In genomic region chrX:119871599-119872395, GRCh38 we compare ENCODE assay signal across 1 cellular context.
A peak's percentile ranks its signal among the peaks of the same experiment; 100 is the strongest.
TF ChIP-seq lines count a peak whose summit lies in the region.

Gene NDUFA1, plus strand, starts transcription at chrX:119871832. Its CDS starts 80 bp downstream, at chrX:119871912.
Gene RNF113A, minus strand, starts transcription at chrX:119871733. Its CDS starts 120 bp downstream, at chrX:119871613.

TF ChIP-seq in HepG2, 621 proteins besides CTCF, POLR2A, EP300 and RAD21 (continued from another document and continues in another):
- TF ChIP-seq HMGXB3 (CRISPR knock-in tag; IDR thresholded peaks at IDR 0.05; ENCODE audit: borderline replicate concordance) (peak; percentile 27; the same call in 1 of the 2 replicates), E2F1 (CRISPR knock-in tag; IDR thresholded peaks at IDR 0.05) (peak; percentile 68; the same call in 1 of the 2 replicates), THAP11 (CRISPR knock-in tag; IDR thresholded peaks at IDR 0.05) (peak; percentile 89), ZNF619 (CRISPR knock-in tag; IDR thresholded peaks at IDR 0.05) (no peak), SMAD3 (CRISPR knock-in tag; IDR thresholded peaks at IDR 0.05) (no peak), ELK4 (CRISPR knock-in tag; IDR thresholded peaks at IDR 0.05; ENCODE audit: borderline replicate concordance) (no peak), PCBP2 (optimal IDR thresholded peaks at IDR 0.05; ENCODE audit: low read depth, low read length, poor library complexity, severe bottlenecking) (no peak), CEBPZ (IDR thresholded peaks at IDR 0.05; ENCODE audit: low read length) (no peak), ZSCAN31 (CRISPR knock-in tag; IDR thresholded peaks at IDR 0.05; ENCODE audit: low read depth) (peak; percentile 57; the same call in 1 of the 2 replicates), HNRNPL (IDR thresholded peaks at IDR 0.05; ENCODE audit: low read depth, low read length) (0 out of 2 replicates have a peak, but pooled peaks have one; percentile 30), THRA (CRISPR knock-in tag; IDR thresholded peaks at IDR 0.05; ENCODE audit: borderline replicate concordance) (peak; percentile 46; the same call in 1 of the 2 replicates), XBP1 (CRISPR knock-in tag; IDR thresholded peaks at IDR 0.05) (peak; percentile 88), ZNF350 (CRISPR knock-in tag; IDR thresholded peaks at IDR 0.05; ENCODE audit: borderline replicate concordance, low read depth) (peak; percentile 66), MXD4 (CRISPR knock-in tag; IDR thresholded peaks at IDR 0.05) (peak; percentile 28; the same call in 1 of the 2 replicates), AKAP8 (CRISPR knock-in tag; IDR thresholded peaks at IDR 0.05) (0 out of 2 replicates have a peak, but pooled peaks have one; percentile 26), ZNF33A (CRISPR knock-in tag; IDR thresholded peaks at IDR 0.05; ENCODE audit: borderline replicate concordance) (no peak), ATAD3A (CRISPR knock-in tag; IDR thresholded peaks at IDR 0.05) (no peak), NFYC (CRISPR knock-in tag; IDR thresholded peaks at IDR 0.05) (peak; percentile 27; the same call in 1 of the 2 replicates), ZNF160 (CRISPR knock-in tag; IDR thresholded peaks at IDR 0.05) (no peak; the same call in 1 of the 2 replicates), ZMYM3 (CRISPR knock-in tag; IDR thresholded peaks at IDR 0.05) (no peak), ZNF34 (CRISPR knock-in tag; IDR thresholded peaks at IDR 0.05; ENCODE audit: borderline replicate concordance) (no peak), TARDBP (CRISPR knock-in tag; IDR thresholded peaks at IDR 0.05) (no peak), ZNF496 (CRISPR knock-in tag; IDR thresholded peaks at IDR 0.05; ENCODE audit: insufficient replicate concordance) (no peak), ERF (CRISPR knock-in tag; IDR thresholded peaks at IDR 0.05) (peak; percentile 48; the same call in 1 of the 2 replicates), KAT8 (CRISPR knock-in tag; IDR thresholded peaks at IDR 0.05) (peak; percentile 87), ZMAT3 (CRISPR knock-in tag; conservative IDR thresholded peaks at IDR 0.05) (no peak), ZNF264 (CRISPR knock-in tag; IDR thresholded peaks at IDR 0.05) (0 out of 2 replicates have a peak, but pooled peaks have one; percentile 52), MAF1 (CRISPR knock-in tag; IDR thresholded peaks at IDR 0.05; ENCODE audit: borderline replicate concordance) (no peak), ZSCAN20 (CRISPR knock-in tag; IDR thresholded peaks at IDR 0.05; ENCODE audit: borderline replicate concordance) (0 out of 2 replicates have a peak, but pooled peaks have one; percentile 69), ZMYM4 (CRISPR knock-in tag; IDR thresholded peaks at IDR 0.05) (peak; percentile 62)
- TF ChIP-seq, protein P1, sequence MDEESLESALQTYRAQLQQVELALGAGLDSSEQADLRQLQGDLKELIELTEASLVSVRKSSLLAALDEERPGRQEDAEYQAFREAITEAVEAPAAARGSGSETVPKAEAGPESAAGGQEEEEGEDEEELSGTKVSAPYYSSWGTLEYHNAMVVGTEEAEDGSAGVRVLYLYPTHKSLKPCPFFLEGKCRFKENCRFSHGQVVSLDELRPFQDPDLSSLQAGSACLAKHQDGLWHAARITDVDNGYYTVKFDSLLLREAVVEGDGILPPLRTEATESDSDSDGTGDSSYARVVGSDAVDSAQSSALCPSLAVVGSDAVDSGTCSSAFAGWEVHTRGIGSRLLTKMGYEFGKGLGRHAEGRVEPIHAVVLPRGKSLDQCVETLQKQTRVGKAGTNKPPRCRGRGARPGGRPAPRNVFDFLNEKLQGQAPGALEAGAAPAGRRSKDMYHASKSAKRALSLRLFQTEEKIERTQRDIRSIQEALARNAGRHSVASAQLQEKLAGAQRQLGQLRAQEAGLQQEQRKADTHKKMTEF (CRISPR knock-in tag; IDR thresholded peaks at IDR 0.05) = peak; percentile 57
- TF ChIP-seq, protein P2, sequence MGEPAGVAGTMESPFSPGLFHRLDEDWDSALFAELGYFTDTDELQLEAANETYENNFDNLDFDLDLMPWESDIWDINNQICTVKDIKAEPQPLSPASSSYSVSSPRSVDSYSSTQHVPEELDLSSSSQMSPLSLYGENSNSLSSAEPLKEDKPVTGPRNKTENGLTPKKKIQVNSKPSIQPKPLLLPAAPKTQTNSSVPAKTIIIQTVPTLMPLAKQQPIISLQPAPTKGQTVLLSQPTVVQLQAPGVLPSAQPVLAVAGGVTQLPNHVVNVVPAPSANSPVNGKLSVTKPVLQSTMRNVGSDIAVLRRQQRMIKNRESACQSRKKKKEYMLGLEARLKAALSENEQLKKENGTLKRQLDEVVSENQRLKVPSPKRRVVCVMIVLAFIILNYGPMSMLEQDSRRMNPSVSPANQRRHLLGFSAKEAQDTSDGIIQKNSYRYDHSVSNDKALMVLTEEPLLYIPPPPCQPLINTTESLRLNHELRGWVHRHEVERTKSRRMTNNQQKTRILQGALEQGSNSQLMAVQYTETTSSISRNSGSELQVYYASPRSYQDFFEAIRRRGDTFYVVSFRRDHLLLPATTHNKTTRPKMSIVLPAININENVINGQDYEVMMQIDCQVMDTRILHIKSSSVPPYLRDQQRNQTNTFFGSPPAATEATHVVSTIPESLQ (CRISPR knock-in tag; conservative IDR thresholded peaks at IDR 0.05) = no peak
- TF ChIP-seq, protein P3, sequence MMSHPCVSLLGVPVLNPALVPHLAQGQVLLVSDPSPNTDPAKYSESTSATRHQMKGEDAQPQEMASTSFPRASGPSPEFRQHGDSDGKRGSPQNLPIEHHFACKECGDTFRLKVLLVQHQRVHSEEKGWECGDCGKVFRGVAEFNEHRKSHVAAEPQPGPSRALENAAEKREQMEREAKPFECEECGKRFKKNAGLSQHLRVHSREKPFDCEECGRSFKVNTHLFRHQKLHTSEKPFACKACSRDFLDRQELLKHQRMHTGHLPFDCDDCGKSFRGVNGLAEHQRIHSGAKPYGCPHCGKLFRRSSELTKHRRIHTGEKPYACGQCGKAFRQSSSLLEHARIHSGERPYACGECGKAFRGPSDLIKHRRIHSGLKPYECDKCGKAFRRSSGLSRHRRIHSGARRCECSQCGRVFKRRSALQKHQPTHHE (CRISPR knock-in tag; IDR thresholded peaks at IDR 0.05; ENCODE audit: borderline replicate concordance) = peak; percentile 43; the same call in 1 of the 2 replicates
- TF ChIP-seq, protein P4, sequence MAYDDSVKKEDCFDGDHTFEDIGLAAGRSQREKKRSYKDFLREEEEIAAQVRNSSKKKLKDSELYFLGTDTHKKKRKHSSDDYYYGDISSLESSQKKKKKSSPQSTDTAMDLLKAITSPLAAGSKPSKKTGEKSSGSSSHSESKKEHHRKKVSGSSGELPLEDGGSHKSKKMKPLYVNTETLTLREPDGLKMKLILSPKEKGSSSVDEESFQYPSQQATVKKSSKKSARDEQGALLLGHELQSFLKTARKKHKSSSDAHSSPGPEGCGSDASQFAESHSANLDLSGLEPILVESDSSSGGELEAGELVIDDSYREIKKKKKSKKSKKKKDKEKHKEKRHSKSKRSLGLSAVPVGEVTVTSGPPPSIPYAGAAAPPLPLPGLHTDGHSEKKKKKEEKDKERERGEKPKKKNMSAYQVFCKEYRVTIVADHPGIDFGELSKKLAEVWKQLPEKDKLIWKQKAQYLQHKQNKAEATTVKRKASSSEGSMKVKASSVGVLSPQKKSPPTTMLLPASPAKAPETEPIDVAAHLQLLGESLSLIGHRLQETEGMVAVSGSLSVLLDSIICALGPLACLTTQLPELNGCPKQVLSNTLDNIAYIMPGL (CRISPR knock-in tag; IDR thresholded peaks at IDR 0.05; ENCODE audit: borderline replicate concordance in 1 of 2, low read depth in 1 of 2) = peak; percentile 17 to 81; a peak in 2 of 4 replicates
- TF ChIP-seq, protein P5, sequence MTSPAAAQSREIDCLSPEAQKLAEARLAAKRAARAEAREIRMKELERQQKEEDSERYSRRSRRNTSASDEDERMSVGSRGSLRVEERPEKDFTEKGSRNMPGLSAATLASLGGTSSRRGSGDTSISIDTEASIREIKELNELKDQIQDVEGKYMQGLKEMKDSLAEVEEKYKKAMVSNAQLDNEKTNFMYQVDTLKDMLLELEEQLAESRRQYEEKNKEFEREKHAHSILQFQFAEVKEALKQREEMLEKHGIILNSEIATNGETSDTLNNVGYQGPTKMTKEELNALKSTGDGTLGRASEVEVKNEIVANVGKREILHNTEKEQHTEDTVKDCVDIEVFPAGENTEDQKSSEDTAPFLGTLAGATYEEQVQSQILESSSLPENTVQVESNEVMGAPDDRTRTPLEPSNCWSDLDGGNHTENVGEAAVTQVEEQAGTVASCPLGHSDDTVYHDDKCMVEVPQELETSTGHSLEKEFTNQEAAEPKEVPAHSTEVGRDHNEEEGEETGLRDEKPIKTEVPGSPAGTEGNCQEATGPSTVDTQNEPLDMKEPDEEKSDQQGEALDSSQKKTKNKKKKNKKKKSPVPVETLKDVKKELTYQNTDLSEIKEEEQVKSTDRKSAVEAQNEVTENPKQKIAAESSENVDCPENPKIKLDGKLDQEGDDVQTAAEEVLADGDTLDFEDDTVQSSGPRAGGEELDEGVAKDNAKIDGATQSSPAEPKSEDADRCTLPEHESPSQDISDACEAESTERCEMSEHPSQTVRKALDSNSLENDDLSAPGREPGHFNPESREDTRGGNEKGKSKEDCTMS (CRISPR knock-in tag; conservative IDR thresholded peaks at IDR 0.05) = no peak
